Comparison of ENCODE assay signal across 1 cellular context in the genomic region with DNA sequence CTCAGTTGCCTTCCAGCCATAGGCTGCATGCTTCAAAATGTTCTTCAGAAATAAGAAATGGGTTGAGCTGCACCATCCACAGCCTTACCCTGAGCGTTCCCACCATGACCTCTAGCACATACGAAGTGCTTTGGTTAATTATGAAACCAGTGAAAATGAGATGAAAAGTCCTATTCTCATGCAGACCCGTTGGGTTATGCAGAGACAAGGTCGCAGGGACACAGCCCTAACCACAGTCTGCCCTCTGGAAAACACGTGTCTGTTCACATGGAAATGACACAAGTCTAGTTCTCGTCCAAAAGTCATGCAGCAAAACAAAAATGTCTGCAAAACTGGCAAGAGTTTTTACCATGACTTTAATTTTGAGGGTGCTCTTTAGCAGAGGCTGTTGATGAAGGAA.
TF ChIP-seq lines count a peak whose summit lies in the region.

No MANE protein-coding gene starts in this region.

TF ChIP-seq in GM23338, 12 proteins besides CTCF, POLR2A, EP300 and RAD21 (continued from another document):
- TF ChIP-seq, protein P1, sequence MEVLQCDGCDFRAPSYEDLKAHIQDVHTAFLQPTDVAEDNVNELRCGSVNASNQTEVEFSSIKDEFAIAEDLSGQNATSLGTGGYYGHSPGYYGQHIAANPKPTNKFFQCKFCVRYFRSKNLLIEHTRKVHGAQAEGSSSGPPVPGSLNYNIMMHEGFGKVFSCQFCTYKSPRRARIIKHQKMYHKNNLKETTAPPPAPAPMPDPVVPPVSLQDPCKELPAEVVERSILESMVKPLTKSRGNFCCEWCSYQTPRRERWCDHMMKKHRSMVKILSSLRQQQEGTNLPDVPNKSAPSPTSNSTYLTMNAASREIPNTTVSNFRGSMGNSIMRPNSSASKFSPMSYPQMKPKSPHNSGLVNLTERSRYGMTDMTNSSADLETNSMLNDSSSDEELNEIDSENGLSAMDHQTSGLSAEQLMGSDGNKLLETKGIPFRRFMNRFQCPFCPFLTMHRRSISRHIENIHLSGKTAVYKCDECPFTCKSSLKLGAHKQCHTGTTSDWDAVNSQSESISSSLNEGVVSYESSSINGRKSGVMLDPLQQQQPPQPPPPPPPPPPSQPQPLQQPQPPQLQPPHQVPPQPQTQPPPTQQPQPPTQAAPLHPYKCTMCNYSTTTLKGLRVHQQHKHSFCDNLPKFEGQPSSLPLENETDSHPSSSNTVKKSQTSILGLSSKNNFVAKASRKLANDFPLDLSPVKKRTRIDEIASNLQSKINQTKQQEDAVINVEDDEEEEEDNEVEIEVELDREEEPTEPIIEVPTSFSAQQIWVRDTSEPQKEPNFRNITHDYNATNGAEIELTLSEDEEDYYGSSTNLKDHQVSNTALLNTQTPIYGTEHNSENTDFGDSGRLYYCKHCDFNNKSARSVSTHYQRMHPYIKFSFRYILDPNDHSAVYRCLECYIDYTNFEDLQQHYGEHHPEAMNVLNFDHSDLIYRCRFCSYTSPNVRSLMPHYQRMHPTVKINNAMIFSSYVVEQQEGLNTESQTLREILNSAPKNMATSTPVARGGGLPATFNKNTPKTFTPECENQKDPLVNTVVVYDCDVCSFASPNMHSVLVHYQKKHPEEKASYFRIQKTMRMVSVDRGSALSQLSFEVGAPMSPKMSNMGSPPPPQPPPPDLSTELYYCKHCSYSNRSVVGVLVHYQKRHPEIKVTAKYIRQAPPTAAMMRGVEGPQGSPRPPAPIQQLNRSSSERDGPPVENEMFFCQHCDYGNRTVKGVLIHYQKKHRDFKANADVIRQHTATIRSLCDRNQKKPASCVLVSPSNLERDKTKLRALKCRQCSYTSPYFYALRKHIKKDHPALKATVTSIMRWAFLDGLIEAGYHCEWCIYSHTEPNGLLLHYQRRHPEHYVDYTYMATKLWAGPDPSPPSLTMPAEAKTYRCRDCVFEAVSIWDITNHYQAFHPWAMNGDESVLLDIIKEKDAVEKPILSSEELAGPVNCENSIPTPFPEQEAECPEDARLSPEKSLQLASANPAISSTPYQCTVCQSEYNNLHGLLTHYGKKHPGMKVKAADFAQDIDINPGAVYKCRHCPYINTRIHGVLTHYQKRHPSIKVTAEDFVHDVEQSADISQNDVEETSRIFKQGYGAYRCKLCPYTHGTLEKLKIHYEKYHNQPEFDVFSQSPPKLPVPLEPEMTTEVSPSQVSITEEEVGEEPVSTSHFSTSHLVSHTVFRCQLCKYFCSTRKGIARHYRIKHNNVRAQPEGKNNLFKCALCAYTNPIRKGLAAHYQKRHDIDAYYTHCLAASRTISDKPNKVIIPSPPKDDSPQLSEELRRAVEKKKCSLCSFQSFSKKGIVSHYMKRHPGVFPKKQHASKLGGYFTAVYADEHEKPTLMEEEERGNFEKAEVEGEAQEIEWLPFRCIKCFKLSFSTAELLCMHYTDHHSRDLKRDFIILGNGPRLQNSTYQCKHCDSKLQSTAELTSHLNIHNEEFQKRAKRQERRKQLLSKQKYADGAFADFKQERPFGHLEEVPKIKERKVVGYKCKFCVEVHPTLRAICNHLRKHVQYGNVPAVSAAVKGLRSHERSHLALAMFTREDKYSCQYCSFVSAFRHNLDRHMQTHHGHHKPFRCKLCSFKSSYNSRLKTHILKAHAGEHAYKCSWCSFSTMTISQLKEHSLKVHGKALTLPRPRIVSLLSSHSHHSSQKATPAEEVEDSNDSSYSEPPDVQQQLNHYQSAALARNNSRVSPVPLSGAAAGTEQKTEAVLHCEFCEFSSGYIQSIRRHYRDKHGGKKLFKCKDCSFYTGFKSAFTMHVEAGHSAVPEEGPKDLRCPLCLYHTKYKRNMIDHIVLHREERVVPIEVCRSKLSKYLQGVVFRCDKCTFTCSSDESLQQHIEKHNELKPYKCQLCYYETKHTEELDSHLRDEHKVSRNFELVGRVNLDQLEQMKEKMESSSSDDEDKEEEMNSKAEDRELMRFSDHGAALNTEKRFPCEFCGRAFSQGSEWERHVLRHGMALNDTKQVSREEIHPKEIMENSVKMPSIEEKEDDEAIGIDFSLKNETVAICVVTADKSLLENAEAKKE (CRISPR knock-in tag; IDR thresholded peaks at IDR 0.05) = no peak
